In the genomic region with DNA sequence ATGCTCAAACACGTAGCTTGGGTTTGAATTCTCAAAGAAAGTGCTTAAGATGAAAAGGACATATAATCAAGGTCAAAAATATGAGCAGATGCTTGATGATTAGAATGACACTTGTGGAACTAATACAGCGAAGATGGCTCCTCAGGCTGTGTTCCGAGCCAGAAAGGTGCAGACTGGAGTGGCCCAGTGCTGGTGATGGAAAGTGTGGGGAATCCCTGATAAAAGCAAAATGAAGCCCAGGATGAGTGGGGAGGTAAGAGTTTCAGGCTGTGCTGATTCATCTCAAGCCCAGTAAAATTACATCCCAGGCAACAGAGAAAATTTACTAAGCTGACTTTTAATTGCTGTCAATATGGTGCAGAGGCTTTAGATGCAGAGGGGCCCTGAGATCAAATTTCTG, we compare ENCODE assay signal across 13 cellular contexts.
DNase-seq lines count a peak whose midpoint lies in the region; ATAC-seq lines count a peak whose summit lies in the region.
"Had no signal": no experiment of that assay in that cellular context is flagged by ENCODE, and none has a peak within 500 bp of the region (broad histone marks: within the 10 kb centered on the region; RNA-seq: fewer than 3 reads in every experiment).

No MANE protein-coding gene starts in this region.

- peak overlapping the region; percentile 79 for H3K4me3 ChIP-seq in CD4-positive, CD25-positive, alpha-beta regulatory T cell (ENCODE audit: low read depth, low read length)
- H3K4me3 ChIP-seq: ascending aorta, right lobe of liver had no signal

- peaks cover 23 to 24% of the 10 kb centered on the region in 2 experiments for H3K9me3 ChIP-seq in CD4-positive, CD25-positive, alpha-beta regulatory T cell (ENCODE audit: control insufficient read depth in 2 of 2, low read length in 2 of 2)
- H3K9me3 ChIP-seq in KOPT-K1 (ENCODE audit: insufficient read depth, low read length, poor library complexity, severe bottlenecking) = peaks cover 35% of the 10 kb centered on the region

- peaks cover 29% of the 10 kb centered on the region for H3K4me1 ChIP-seq in CD4-positive, CD25-positive, alpha-beta regulatory T cell (ENCODE audit: control insufficient read depth, insufficient read depth, low read length, poor library complexity, severe bottlenecking)
- H3K4me1 ChIP-seq: ascending aorta, right lobe of liver had no signal

- intact Hi-C loops in activated T-helper 2 cell treated with anti-CD3 and anti-CD28 coated beads, Interferon-gamma antibody, Interleukin-2, Interleukin-4, amounts not matched to agents 10 μg/mL and 5 μg/mL and 100 μg/mL, durations not matched to agents 14 hours and 24 hours and 36 hours (cut with micrococcal nuclease) = loop anchor here (1.0 to 5.0 kb wide), 5 partner anchors 9 to 81 kb away; no protein-coding TSS in a partner anchor

- H3K27me3 ChIP-seq in CD4-positive, CD25-positive, alpha-beta regulatory T cell (ENCODE audit: control insufficient read depth, insufficient read depth, low read length) = no peaks in the 10 kb centered on the region
- H3K27me3 ChIP-seq: ascending aorta, right lobe of liver had no signal

- no peak for DNase-seq in CD4-positive, CD25-positive, alpha-beta regulatory T cell
- DNase-seq in DMS 273 treated with DMSO at 0.1 percent for 48 hours (lab: John Stamatoyannopoulos, UW) = peak; percentile 27
- DNase-seq in activated T-helper 2 cell treated with anti-CD3 and anti-CD28 coated beads, Interferon-gamma antibody, Interleukin-2, Interleukin-4, amounts not matched to agents 10 μg/mL and 5 μg/mL and 100 μg/mL, durations not matched to agents 14 hours and 24 hours and 36 hours (ENCODE audit: low spot score) = no peak
- DNase-seq in iPS-NIHi11 (ENCODE audit: low spot score) = no peak
- no peak for DNase-seq in Ammon's horn (ENCODE audit: low spot score)
- DNase-seq: C1 segment of cervical spinal cord, mammary epithelial cell, right lobe of liver had no signal

- H3K27ac Mint-ChIP-seq in CD4-positive, CD25-positive, alpha-beta regulatory T cell = peak overlapping the region; percentile 79 to 89 (median 87)
- H3K27ac Mint-ChIP-seq in activated T-helper 2 cell treated with anti-CD3 and anti-CD28 coated beads, Interferon-gamma antibody, Interleukin-2, Interleukin-4, amounts not matched to agents 10 μg/mL and 5 μg/mL and 100 μg/mL, durations not matched to agents 14 hours and 24 hours and 36 hours = peak overlapping the region; percentile 84

- peak overlapping the region; percentile 64 to 77 (median 71) for H3K4me3 Mint-ChIP-seq in CD4-positive, CD25-positive, alpha-beta regulatory T cell
- no peak overlapping the region for H3K4me3 Mint-ChIP-seq in activated T-helper 2 cell treated with anti-CD3 and anti-CD28 coated beads, Interferon-gamma antibody, Interleukin-2, Interleukin-4, amounts not matched to agents 10 μg/mL and 5 μg/mL and 100 μg/mL, durations not matched to agents 14 hours and 24 hours and 36 hours (ENCODE audit: low read depth)

- peak overlapping the region; percentile 41 for H3K27ac ChIP-seq in CD4-positive, CD25-positive, alpha-beta regulatory T cell (ENCODE audit: insufficient read depth, low read length, poor library complexity, severe bottlenecking)
- H3K27ac ChIP-seq in KOPT-K1 (ENCODE audit: low read depth, low read length, poor library complexity, severe bottlenecking) = peak overlapping the region; percentile 83
- H3K27ac ChIP-seq: ascending aorta, right lobe of liver had no signal

- no peaks in the 10 kb centered on the region for H3K27me3 Mint-ChIP-seq in CD4-positive, CD25-positive, alpha-beta regulatory T cell
- no peaks in the 10 kb centered on the region for H3K27me3 Mint-ChIP-seq in activated T-helper 2 cell treated with anti-CD3 and anti-CD28 coated beads, Interferon-gamma antibody, Interleukin-2, Interleukin-4, amounts not matched to agents 10 μg/mL and 5 μg/mL and 100 μg/mL, durations not matched to agents 14 hours and 24 hours and 36 hours (ENCODE audit: low read depth)

- H3K36me3 ChIP-seq in CD4-positive, CD25-positive, alpha-beta regulatory T cell (ENCODE audit: control insufficient read depth, insufficient read depth, low read length) = no peaks in the 10 kb centered on the region
- H3K36me3 ChIP-seq in KOPT-K1 (ENCODE audit: insufficient read depth, low read length) = no peaks in the 10 kb centered on the region
- H3K36me3 ChIP-seq: ascending aorta, right lobe of liver had no signal

- peaks cover 3% of the 10 kb centered on the region for H3K36me3 Mint-ChIP-seq in CD4-positive, CD25-positive, alpha-beta regulatory T cell
- H3K36me3 Mint-ChIP-seq in activated T-helper 2 cell treated with anti-CD3 and anti-CD28 coated beads, Interferon-gamma antibody, Interleukin-2, Interleukin-4, amounts not matched to agents 10 μg/mL and 5 μg/mL and 100 μg/mL, durations not matched to agents 14 hours and 24 hours and 36 hours (ENCODE audit: low read depth) = peaks cover 29% of the 10 kb centered on the region

- peaks cover 30 to 40% (median 33%) of the 10 kb centered on the region in 4 donors for H3K4me1 Mint-ChIP-seq in CD4-positive, CD25-positive, alpha-beta regulatory T cell
- peaks cover 38% of the 10 kb centered on the region for H3K4me1 Mint-ChIP-seq in activated T-helper 2 cell treated with anti-CD3 and anti-CD28 coated beads, Interferon-gamma antibody, Interleukin-2, Interleukin-4, amounts not matched to agents 10 μg/mL and 5 μg/mL and 100 μg/mL, durations not matched to agents 14 hours and 24 hours and 36 hours (ENCODE audit: low read depth)

- peak in 1 of 2 donors; percentile 37 for ATAC-seq in CD4-positive, CD25-positive, alpha-beta regulatory T cell (ENCODE audit: low read depth in 2 of 2)
- ATAC-seq in HG03095 (IDR thresholded peaks at IDR 0.05; ENCODE audit: unreplicated experiment) (no peak), HG02981 (IDR thresholded peaks at IDR 0.05; ENCODE audit: unreplicated experiment) (no peak)
- ATAC-seq: HCT116, right lobe of liver had no signal

- H3K9me3 Mint-ChIP-seq in CD4-positive, CD25-positive, alpha-beta regulatory T cell = peaks cover 0 to 25% (median 8%) of the 10 kb centered on the region in 7 donors
- peaks cover 54% of the 10 kb centered on the region for H3K9me3 Mint-ChIP-seq in activated T-helper 2 cell treated with anti-CD3 and anti-CD28 coated beads, Interferon-gamma antibody, Interleukin-2, Interleukin-4, amounts not matched to agents 10 μg/mL and 5 μg/mL and 100 μg/mL, durations not matched to agents 14 hours and 24 hours and 36 hours
